ENCODE assay signal across 9 cellular contexts in the genomic region with DNA sequence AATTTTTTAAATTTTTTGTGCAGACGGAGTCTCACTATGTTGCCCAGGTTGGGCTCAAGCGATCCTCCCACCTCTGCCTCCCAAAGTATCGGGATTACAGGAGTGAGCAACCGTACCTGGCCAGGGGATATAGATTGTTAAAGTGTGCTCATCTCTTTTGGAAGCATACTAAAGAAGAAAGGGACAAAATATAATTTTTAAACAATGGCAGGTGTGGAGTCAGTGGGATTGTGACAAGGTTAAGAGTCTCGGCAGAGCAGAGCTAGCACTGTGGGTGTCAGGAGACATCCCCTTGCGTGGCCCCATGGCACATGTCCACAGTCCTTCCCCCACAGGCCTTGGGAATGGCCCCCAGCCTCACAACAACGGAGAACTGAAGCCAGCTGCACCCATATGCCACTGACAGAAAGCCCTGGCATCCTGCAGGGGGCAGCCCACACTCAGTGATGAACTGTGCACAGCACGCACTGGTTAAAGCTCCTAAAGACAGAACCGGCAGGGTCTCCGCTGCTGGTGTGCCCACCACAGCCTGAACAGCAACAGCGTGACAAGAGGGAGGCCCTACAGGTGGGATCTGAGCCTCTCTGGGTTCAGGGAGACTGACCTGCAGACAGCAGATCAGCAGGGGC. TPM values are rescaled to one million over a fixed set of nuclear protein-coding genes. Genes with fewer than 3 reads are reported as not detected.
DNase-seq lines count a peak whose midpoint lies in the region; ATAC-seq, FAIRE-seq and TF ChIP-seq lines count a peak whose summit lies in the region.
"Had no signal": no experiment of that assay in that cellular context is flagged by ENCODE, and none has a peak within 500 bp of the region (broad histone marks: within the 10 kb centered on the region; RNA-seq: fewer than 3 reads in every experiment).

No MANE protein-coding gene starts in this region.

- no peaks in the 10 kb centered on the region for H3K9me3 Mint-ChIP-seq in natural killer cell treated with Interleukin-12 subunit alpha and Interleukin-12 subunit beta and Interleukin-15 and Interleukin-18, amount 100 ng/mL, for 72 hours

- intact Hi-C loops in left ventricle myocardium inferior (cut with micrococcal nuclease): no loop called here

- H3K4me1 ChIP-seq in left ventricle myocardium inferior: no peaks in the 10 kb centered on the region
- H3K4me1 ChIP-seq: tibial artery had no signal

- no peaks in the 10 kb centered on the region for H3K27me3 ChIP-seq in left ventricle myocardium inferior (ENCODE audit: low read depth)
- H3K27me3 ChIP-seq: tibial artery had no signal

- no peak overlapping the region for H3K4me3 ChIP-seq in left ventricle myocardium inferior
- H3K4me3 ChIP-seq: tibial artery had no signal

- no peak overlapping the region for H3K27ac Mint-ChIP-seq in natural killer cell treated with Interleukin-12 subunit alpha and Interleukin-12 subunit beta and Interleukin-15 and Interleukin-18, amount 100 ng/mL, for 72 hours

- no peak overlapping the region for H3K4me3 Mint-ChIP-seq in natural killer cell treated with Interleukin-12 subunit alpha and Interleukin-12 subunit beta and Interleukin-15 and Interleukin-18, amount 100 ng/mL, for 72 hours

- DNase-seq in D721Med (ENCODE audit: insufficient read length, low spot score): no peak
- peak; percentile 41 for DNase-seq in activated T-cell treated with anti-CD3 and anti-CD28 coated beads, Interleukin-2, amount 50 U/mL, for 1 hour
- no peak for DNase-seq in left ventricle myocardium inferior
- DNase-seq in stimulated activated CD4-positive, alpha-beta T cell treated with anti-CD3 and anti-CD28 coated beads, Interleukin-4, amount 100 ng/mL, for 24 hours: peak; percentile 20
- no peak for DNase-seq in NCI-H1417 treated with DMSO at 0.1 percent for 48 hours (lab: John Stamatoyannopoulos, UW)
- DNase-seq in natural killer cell treated with Interleukin-12 subunit alpha and Interleukin-12 subunit beta and Interleukin-15 and Interleukin-18, amount 100 ng/mL, for 72 hours (ENCODE audit: low spot score): no peak

- H3K27me3 Mint-ChIP-seq in natural killer cell treated with Interleukin-12 subunit alpha and Interleukin-12 subunit beta and Interleukin-15 and Interleukin-18, amount 100 ng/mL, for 72 hours: no peaks in the 10 kb centered on the region

- H3K4me1 Mint-ChIP-seq in natural killer cell treated with Interleukin-12 subunit alpha and Interleukin-12 subunit beta and Interleukin-15 and Interleukin-18, amount 100 ng/mL, for 72 hours (ENCODE audit: low read depth in 2 of 2): peaks cover 0 to 9% of the 10 kb centered on the region in 2 donors

- TF ChIP-seq CTCF in D721Med (IDR thresholded peaks at IDR 0.05; ENCODE audit: insufficient read depth, missing control alignments): peak; percentile 42
- TF ChIP-seq CTCF in LNCAP (IDR thresholded peaks at IDR 0.05): peak; percentile 53; the same call in 1 of the 2 replicates
- TF ChIP-seq CTCF in left ventricle myocardium inferior (IDR thresholded peaks at IDR 0.05; ENCODE audit: borderline replicate concordance): peak; percentile 46

- H3K27ac ChIP-seq in left ventricle myocardium inferior (replicated peaks): no peak overlapping the region
- H3K27ac ChIP-seq: tibial artery had no signal

- H3K9me3 ChIP-seq in left ventricle myocardium inferior (replicated peaks): no peaks in the 10 kb centered on the region
- H3K9me3 ChIP-seq: tibial artery had no signal

- ATAC-seq in GM21367 (IDR thresholded peaks at IDR 0.05; ENCODE audit: unreplicated experiment): no peak
- ATAC-seq in natural killer cell treated with Interleukin-12 subunit alpha and Interleukin-12 subunit beta and Interleukin-15 and Interleukin-18, amount 100 ng/mL, for 72 hours: no peak

- H3K36me3 Mint-ChIP-seq in natural killer cell treated with Interleukin-12 subunit alpha and Interleukin-12 subunit beta and Interleukin-15 and Interleukin-18, amount 100 ng/mL, for 72 hours: peaks cover 21% of the 10 kb centered on the region

- FAIRE-seq in D721Med (lab: Jason Lieb, UNC): no peak

- peaks cover 94% of the 10 kb centered on the region for H3K36me3 ChIP-seq in left ventricle myocardium inferior

RNA-seq across cellular contexts. Expression of gene SERPIND1, which starts 29.9 kb away (rescaled TPM):
- 0.16 TPM for total RNA-seq in left ventricle myocardium inferior
- under 1 TPM in 1 of 2 donors, not detected in 1; 0.39 TPM for total RNA-seq in natural killer cell treated with Interleukin-12 subunit alpha and Interleukin-12 subunit beta and Interleukin-15 and Interleukin-18, amount 100 ng/mL, for 72 hours

RNA-seq across cellular contexts. Expression of gene PI4KA, which starts 54.8 kb away (rescaled TPM):
- total RNA-seq in left ventricle myocardium inferior: 40.5 TPM
- 100 to 1,000 TPM in 1 of 2 donors, 10 to 100 TPM in 1; 88.5 to 146 TPM for total RNA-seq in natural killer cell treated with Interleukin-12 subunit alpha and Interleukin-12 subunit beta and Interleukin-15 and Interleukin-18, amount 100 ng/mL, for 72 hours

RNA-seq across cellular contexts. Expression of gene SNAP29, which starts 55.0 kb away (rescaled TPM):
- total RNA-seq in left ventricle myocardium inferior: 25.8 TPM
- 10 to 100 TPM; 23.2 to 29.2 TPM for total RNA-seq in natural killer cell treated with Interleukin-12 subunit alpha and Interleukin-12 subunit beta and Interleukin-15 and Interleukin-18, amount 100 ng/mL, for 72 hours

Comparison
In these comparisons a context has a peak if more than half of its experiments do, and no peak if none do; other contexts are left out.
1. DNase-seq: peak in activated T-cell treated with anti-CD3 and anti-CD28 coated beads, Interleukin-2, amount 50 U/mL, for 1 hour (single experiment) and stimulated activated CD4-positive, alpha-beta T cell treated with anti-CD3 and anti-CD28 coated beads, Interleukin-4, amount 100 ng/mL, for 24 hours (single experiment); none in D721Med (single experiment), left ventricle myocardium inferior (single experiment), NCI-H1417 treated with DMSO at 0.1 percent for 48 hours (single experiment) and natural killer cell treated with Interleukin-12 subunit alpha and Interleukin-12 subunit beta and Interleukin-15 and Interleukin-18, amount 100 ng/mL, for 72 hours (single experiment).
2. Peak in every context shown above with its lines, with median percentiles within 50 percentile points of each other: CTCF ChIP-seq.